In the genomic region with DNA sequence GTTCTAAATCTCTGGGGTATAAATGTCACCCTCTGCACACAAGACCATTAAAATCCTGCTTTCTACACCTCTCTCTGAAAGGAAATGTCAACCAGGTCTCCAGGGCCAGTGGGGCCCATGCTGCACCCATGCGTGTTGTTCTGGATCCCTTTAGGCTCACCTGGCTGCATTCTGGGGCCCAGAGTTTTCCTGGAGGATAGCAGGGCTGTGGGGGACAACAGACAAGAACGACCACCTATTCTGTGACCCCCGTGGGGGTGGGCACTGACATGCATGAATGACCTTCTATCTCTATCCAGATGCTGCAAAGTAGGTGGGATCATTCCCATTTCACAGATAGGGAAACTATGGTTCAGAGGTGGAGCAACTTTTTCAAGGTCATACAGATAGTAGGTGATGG, we compare ENCODE assay signal across 34 cellular contexts. TPM values are rescaled to one million over a fixed set of nuclear protein-coding genes. Genes with fewer than 3 reads are reported as not detected.
"Had no signal": no experiment of that assay in that cellular context is flagged by ENCODE, and none has a peak within 500 bp of the region (broad histone marks: within the 10 kb centered on the region; RNA-seq: fewer than 3 reads in every experiment).

No MANE protein-coding gene starts in this region.

- FAIRE-seq: astrocyte, endothelial cell of umbilical vein, frontal cortex, kidney, pancreas had no signal

- H3K36me3 ChIP-seq: brain microvascular endothelial cell, esophagus muscularis mucosa, pancreas, right atrium auricular region, thyroid gland, upper lobe of left lung had no signal

- H3K4me1 ChIP-seq: esophagus muscularis mucosa, pancreas, psoas muscle, thyroid gland had no signal

- H3K4me3 ChIP-seq: esophagus muscularis mucosa, pancreas, psoas muscle, right atrium auricular region, thyroid gland, upper lobe of left lung had no signal

- ATAC-seq: left colon; naive thymus-derived CD4-positive, alpha-beta T cell; pancreas; psoas muscle; stimulated activated naive CD8-positive, alpha-beta T cell treated with anti-CD3 and anti-CD28 coated beads, Interleukin-15, Interleukin-2, amounts not matched to agents 100 U/mL and 50 U/mL, for 24 hours; T-helper 17 cell had no signal

- H3K9me3 ChIP-seq: esophagus muscularis mucosa, pancreas, psoas muscle, right atrium auricular region, thyroid gland, upper lobe of left lung had no signal

- H3K27me3 ChIP-seq: brain microvascular endothelial cell, esophagus muscularis mucosa, pancreas, right atrium auricular region, thyroid gland, upper lobe of left lung had no signal

- H3K27ac ChIP-seq: brain microvascular endothelial cell, esophagus muscularis mucosa, pancreas, psoas muscle, right atrium auricular region, thyroid gland, upper lobe of left lung had no signal

- DNase-seq: activated CD4-positive, alpha-beta memory T cell treated with anti-CD3 and anti-CD28 coated beads for 36 hours; activated CD4-positive, alpha-beta T cell treated with anti-CD3 and anti-CD28 coated beads, Interleukin-2, amount 10 ng/mL, durations not matched to agents 24 days and 14 days; activated CD4-positive, CD25-positive, alpha-beta regulatory T cell treated with anti-CD3 and anti-CD28 coated beads, Interleukin-2, amount 50 U/mL, for 72 hours; activated CD8-positive, alpha-beta memory T cell treated with anti-CD3 and anti-CD28 coated beads, Interleukin-2, amount 50 U/mL, for 4 hours; activated gamma-delta T cell; activated naive CD4-positive, alpha-beta T cell treated with anti-CD3 and anti-CD28 coated beads, Interleukin-2, amount 10 ng/mL, durations not matched to agents 7 days and 5 days; activated naive CD8-positive, alpha-beta T cell treated with anti-CD3 and anti-CD28 coated beads, Interleukin-2, amount 10 ng/mL, durations not matched to agents 7 days and 5 days; activated T-cell treated with anti-CD3 and anti-CD28 coated beads, Interleukin-2, amount 50 U/mL, for 24 hours; brain microvascular endothelial cell; caudate nucleus; hippocampal formation; kidney; left colon; midbrain; naive thymus-derived CD4-positive, alpha-beta T cell; nucleus accumbens; psoas muscle; stimulated activated CD4-positive, alpha-beta T cell treated with anti-CD3 and anti-CD28 coated beads, Interleukin-12 subunit alpha, Interleukin-12 subunit beta, amount 100 ng/mL, for 4 hours; stimulated activated CD4-positive, alpha-beta T cell treated with anti-CD3 and anti-CD28 coated beads, Interleukin-4, amount 100 ng/mL, for 1 hour; stimulated activated naive CD8-positive, alpha-beta T cell treated with anti-CD3 and anti-CD28 coated beads, Interleukin-15, Interleukin-2, amounts not matched to agents 100 U/mL and 50 U/mL, for 24 hours; T-helper 17 cell; T1000; thyroid gland; upper lobe of left lung had no signal

RNA-seq across cellular contexts. Expression of gene TNNT2, which starts 41.6 kb away (rescaled TPM):
- total RNA-seq: activated CD4-positive, alpha-beta memory T cell treated with anti-CD3 and anti-CD28 coated beads for 36 hours; activated CD4-positive, alpha-beta T cell treated with anti-CD3 and anti-CD28 coated beads, Interleukin-2, amount 10 ng/mL, durations not matched to agents 24 days and 14 days; activated CD8-positive, alpha-beta memory T cell treated with anti-CD3 and anti-CD28 coated beads for 36 hours; activated naive CD8-positive, alpha-beta T cell treated with anti-CD3 and anti-CD28 coated beads, Interleukin-2, amount 10 ng/mL, durations not matched to agents 7 days and 5 days; endothelial cell of umbilical vein; frontal cortex; naive thymus-derived CD4-positive, alpha-beta T cell; subcutaneous adipose tissue; T-helper 17 cell had no signal
- polyA plus RNA-seq: endothelial cell of umbilical vein; naive thymus-derived CD4-positive, alpha-beta T cell; neural cell had no signal

RNA-seq across cellular contexts. Expression of gene PKP1, which starts 52.6 kb away (rescaled TPM):
- total RNA-seq: activated CD4-positive, alpha-beta memory T cell treated with anti-CD3 and anti-CD28 coated beads for 36 hours; activated CD4-positive, alpha-beta T cell treated with anti-CD3 and anti-CD28 coated beads, Interleukin-2, amount 10 ng/mL, durations not matched to agents 24 days and 14 days; activated CD8-positive, alpha-beta memory T cell treated with anti-CD3 and anti-CD28 coated beads for 36 hours; activated naive CD8-positive, alpha-beta T cell treated with anti-CD3 and anti-CD28 coated beads, Interleukin-2, amount 10 ng/mL, durations not matched to agents 7 days and 5 days; endothelial cell of umbilical vein; liver; naive thymus-derived CD4-positive, alpha-beta T cell; T-helper 17 cell had no signal
- polyA plus RNA-seq: naive thymus-derived CD4-positive, alpha-beta T cell; neural cell had no signal
